ENCODE assay signal across 20 cellular contexts in genomic region chrX:18548996-18549395, GRCh38.
DNase-seq lines count a peak whose midpoint lies in the region; ATAC-seq, FAIRE-seq and TF ChIP-seq lines count a peak whose summit lies in the region.
"Had no signal": no experiment of that assay in that cellular context is flagged by ENCODE, and none has a peak within 500 bp of the region (broad histone marks: within the 10 kb centered on the region; RNA-seq: fewer than 3 reads in every experiment).

No MANE protein-coding gene starts in this region.

- dilution Hi-C loops in keratinocyte (cut with MboI; ENCODE audit: extremely low pct_ligation_motif_present, low sequenced_read_pairs): no loop called here

- H3K36me3 ChIP-seq in GM23338 (ENCODE audit: insufficient read depth) (no peaks in the 10 kb centered on the region), astrocyte (ENCODE audit: insufficient read depth, low read length) (no peaks in the 10 kb centered on the region), keratinocyte (ENCODE audit: control insufficient read depth in 2 of 2, extremely low read depth in 1 of 2, insufficient read depth in 2 of 2, low read length in 2 of 2) (no peaks in the 10 kb centered on the region)
- H3K36me3 ChIP-seq: BE2C had no signal

- H3K9me3 ChIP-seq in astrocyte (ENCODE audit: insufficient read depth, low read depth, low read length) (no peaks in the 10 kb centered on the region), keratinocyte (ENCODE audit: control insufficient read depth, low read depth, low read length) (no peaks in the 10 kb centered on the region)
- H3K9me3 ChIP-seq: BE2C had no signal

- no peaks in the 10 kb centered on the region for H4K20me1 ChIP-seq in GM23338 (replicated peaks; ENCODE audit: insufficient read depth)
- no peaks in the 10 kb centered on the region for H4K20me1 ChIP-seq in astrocyte (ENCODE audit: insufficient read depth, low read length)
- no peaks in the 10 kb centered on the region for H4K20me1 ChIP-seq in keratinocyte (ENCODE audit: control insufficient read depth, extremely low read depth, insufficient read depth, low read length)

- no peaks in the 10 kb centered on the region for H3K9me3 Mint-ChIP-seq in GM23338
- H3K9me3 Mint-ChIP-seq in astrocyte (ENCODE audit: unreplicated experiment): no peaks in the 10 kb centered on the region

- H3K4me1 Mint-ChIP-seq in GM23338 (peaks cover 32% of the 10 kb centered on the region), astrocyte (ENCODE audit: low read depth, unreplicated experiment) (peaks cover 7% of the 10 kb centered on the region)
- H3K4me1 Mint-ChIP-seq: CD8-positive, alpha-beta memory T cell had no signal

- H3K79me2 ChIP-seq in GM23338 (replicated peaks; ENCODE audit: insufficient read depth) (peaks cover 7% of the 10 kb centered on the region; the same call in 1 of the 2 replicates), astrocyte (ENCODE audit: insufficient read depth, low read length) (no peaks in the 10 kb centered on the region), keratinocyte (ENCODE audit: control insufficient read depth, insufficient read depth, low read length) (no peaks in the 10 kb centered on the region)

- peaks cover 20% of the 10 kb centered on the region for H3K4me1 ChIP-seq in GM23338 (ENCODE audit: insufficient read depth)
- no peaks in the 10 kb centered on the region for H3K4me1 ChIP-seq in astrocyte (ENCODE audit: insufficient read depth, low read length)
- H3K4me1 ChIP-seq in keratinocyte (ENCODE audit: control insufficient read depth, extremely low read depth, insufficient read depth, low read length): peaks cover 9% of the 10 kb centered on the region
- H3K4me1 ChIP-seq: BE2C had no signal

- no peak for FAIRE-seq in astrocyte (lab: Jason Lieb, UNC)
- peak; percentile 29 for FAIRE-seq in keratinocyte (lab: Jason Lieb, UNC)
- FAIRE-seq: G401.6, GM12892, HepG2 had no signal

- ATAC-seq in GM23338: no peak
- no peak for ATAC-seq in HG02884 (IDR thresholded peaks at IDR 0.05; ENCODE audit: unreplicated experiment)
- ATAC-seq: HepG2 had no signal

- no peak overlapping the region for H2AFZ ChIP-seq in GM23338
- H2AFZ ChIP-seq in astrocyte (ENCODE audit: low read depth, low read length): no peak overlapping the region
- no peak overlapping the region for H2AFZ ChIP-seq in keratinocyte (ENCODE audit: control insufficient read depth, low read length)

- DNase-seq in GM23338 (ENCODE audit: low spot score) (no peak), astrocyte (ENCODE audit: low read depth) (peak; percentile 6), epithelial cell of esophagus (ENCODE audit: low read depth) (peak; percentile 62), keratinocyte (ENCODE audit: low read depth, low spot score) (no peak), T-helper 1 cell (no peak), NCI-H1694 (lab: John Stamatoyannopoulos, UW) (no peak)
- DNase-seq in activated CD4-positive, alpha-beta T cell treated with anti-CD3 and anti-CD28 coated beads for 48 hours: no peak
- DNase-seq: ACHN; BE2C; C1 segment of cervical spinal cord; CD4-positive, CD25-positive, alpha-beta regulatory T cell; CD8-positive, alpha-beta memory T cell; COR-L47; DMS 273 treated with DMSO at 0.1 percent for 48 hours; H9 had no signal

- TF ChIP-seq CTCF in GM23338 (conservative IDR thresholded peaks at IDR 0.05; ENCODE audit: low read depth in 2 of 2): no peak
- TF ChIP-seq CTCF in astrocyte (IDR thresholded peaks at IDR 0.05; ENCODE audit: insufficient read depth, low read depth, low read length): no peak
- no peak for TF ChIP-seq CTCF in epithelial cell of esophagus (IDR thresholded peaks at IDR 0.05; ENCODE audit: insufficient read depth, low read depth, low read length, missing control alignments)
- no peak for TF ChIP-seq CTCF in keratinocyte (optimal IDR thresholded peaks at IDR 0.05 in 1 of 3, IDR thresholded peaks at IDR 0.05 in 1 of 3, conservative IDR thresholded peaks at IDR 0.05 in 1 of 3; ENCODE audit: extremely low read depth in 1 of 3, insufficient read depth in 2 of 3, low read length in 3 of 3)

- H3K4me2 ChIP-seq in GM23338: peak overlapping the region; percentile 58; the same call in 1 of the 2 replicates
- H3K4me2 ChIP-seq in astrocyte (ENCODE audit: low read length): no peak overlapping the region
- peak overlapping the region; percentile 0 for H3K4me2 ChIP-seq in keratinocyte (ENCODE audit: control insufficient read depth, extremely low read depth, insufficient read depth, low read depth, low read length)

- H3F3A ChIP-seq in GM23338 (replicated peaks; ENCODE audit: low read depth): no peaks in the 10 kb centered on the region

- H3K36me3 Mint-ChIP-seq in GM23338 (ENCODE audit: low read depth) (no peaks in the 10 kb centered on the region), astrocyte (ENCODE audit: low read depth, unreplicated experiment) (no peaks in the 10 kb centered on the region)
- H3K36me3 Mint-ChIP-seq: CD4-positive, CD25-positive, alpha-beta regulatory T cell; CD8-positive, alpha-beta memory T cell; IgD-negative memory B cell had no signal

- H3K27me3 Mint-ChIP-seq in GM23338 (ENCODE audit: insufficient read depth, low read depth, poor library complexity) (peaks cover 2% of the 10 kb centered on the region), astrocyte (ENCODE audit: low read depth, unreplicated experiment) (no peaks in the 10 kb centered on the region)
- H3K27me3 Mint-ChIP-seq: CD4-positive, CD25-positive, alpha-beta regulatory T cell; CD8-positive, alpha-beta memory T cell had no signal

- H3K9me1 ChIP-seq in keratinocyte (ENCODE audit: control insufficient read depth, extremely low read depth, insufficient read depth, low read length): no peaks in the 10 kb centered on the region

- H3K4me3 ChIP-seq in GM23338 (no peak overlapping the region), astrocyte (ENCODE audit: insufficient read depth, low read depth, low read length) (no peak overlapping the region), epithelial cell of esophagus (ENCODE audit: low read length) (no peak overlapping the region), keratinocyte (ENCODE audit: control insufficient read depth in 2 of 3, extremely low read depth in 1 of 3, insufficient read depth in 2 of 3, low read depth in 1 of 3, low read length in 3 of 3) (no peak overlapping the region)

- H3K9me2 ChIP-seq in GM23338 (ENCODE audit: insufficient read depth): no peaks in the 10 kb centered on the region

- no peaks in the 10 kb centered on the region for H3K27me3 ChIP-seq in GM23338 (ENCODE audit: insufficient read depth)
- H3K27me3 ChIP-seq in astrocyte (ENCODE audit: insufficient read depth, low read length): no peaks in the 10 kb centered on the region
- H3K27me3 ChIP-seq in keratinocyte (ENCODE audit: control insufficient read depth, extremely low read depth, insufficient read depth, low read length): no peaks in the 10 kb centered on the region
- H3K27me3 ChIP-seq: BE2C had no signal

- H3K27ac ChIP-seq in GM23338 (ENCODE audit: low read depth): no peak overlapping the region
- H3K27ac ChIP-seq in astrocyte (ENCODE audit: low read depth, low read length): no peak overlapping the region
- no peak overlapping the region for H3K27ac ChIP-seq in keratinocyte (ENCODE audit: control insufficient read depth, insufficient read depth, low read length)

- H3K9ac ChIP-seq in astrocyte (ENCODE audit: low read length) (no peak overlapping the region), keratinocyte (ENCODE audit: control insufficient read depth, extremely low read depth, insufficient read depth, low read length) (no peak overlapping the region)

- H3K4me3 Mint-ChIP-seq in GM23338 (no peak overlapping the region), astrocyte (ENCODE audit: unreplicated experiment) (no peak overlapping the region)
- H3K4me3 Mint-ChIP-seq: CD4-positive, CD25-positive, alpha-beta regulatory T cell; CD8-positive, alpha-beta memory T cell; IgD-negative memory B cell had no signal

- no peak overlapping the region for H3K27ac Mint-ChIP-seq in GM23338
- H3K27ac Mint-ChIP-seq in astrocyte (ENCODE audit: unreplicated experiment): no peak overlapping the region
- H3K27ac Mint-ChIP-seq: CD4-positive, CD25-positive, alpha-beta regulatory T cell; CD8-positive, alpha-beta memory T cell; H9; IgD-negative memory B cell had no signal

TF ChIP-seq in GM23338, 12 proteins besides CTCF, POLR2A, EP300 and RAD21:
- TF ChIP-seq CREB1 (CRISPR knock-in tag; IDR thresholded peaks at IDR 0.05; ENCODE audit: low read depth) (no peak), JUNB (IDR thresholded peaks at IDR 0.05; ENCODE audit: unreplicated experiment) (no peak), NANOG (IDR thresholded peaks at IDR 0.05; ENCODE audit: borderline replicate concordance) (no peak)
TF ChIP-seq in GM23338: peak in this region for 0.

Comparison
In these comparisons a context has a peak if more than half of its experiments do, and no peak if none do; other contexts are left out.
1. DNase-seq: peak in astrocyte (single experiment) and epithelial cell of esophagus (single experiment); none in GM23338 (single experiment), keratinocyte (single experiment), T-helper 1 cell (0 of 5), activated CD4-positive, alpha-beta T cell treated with anti-CD3 and anti-CD28 coated beads for 48 hours (single experiment) and NCI-H1694 (single experiment).